ENCODE assay signal across 25 cellular contexts in the genomic region with DNA sequence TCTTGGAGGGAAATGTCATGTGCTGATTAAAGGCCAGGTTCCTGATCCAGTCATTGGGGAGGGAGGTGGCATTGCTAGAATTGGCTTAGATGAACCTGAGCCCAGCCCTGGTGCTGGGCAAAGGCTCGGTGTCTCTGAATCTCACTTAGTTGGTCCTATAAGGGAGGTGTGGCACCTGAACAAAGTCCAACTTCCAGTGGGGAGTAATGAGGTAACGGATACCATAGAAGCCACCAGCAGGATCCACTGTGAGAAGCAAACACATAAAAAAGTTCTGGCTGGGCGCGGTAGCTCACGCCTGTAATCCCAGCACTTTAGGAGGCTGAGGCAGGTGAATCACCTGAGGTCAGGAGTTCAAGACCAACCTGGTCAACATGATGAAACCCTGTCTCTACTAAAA.
"Had no signal": no experiment of that assay in that cellular context is flagged by ENCODE, and none has a peak within 500 bp of the region (broad histone marks: within the 10 kb centered on the region; RNA-seq: fewer than 3 reads in every experiment).

No MANE protein-coding gene starts in this region.

- H3K4me3 ChIP-seq: esophagus squamous epithelium, heart right ventricle, right atrium auricular region, suprapubic skin, tibial artery had no signal

- H3K9me3 Mint-ChIP-seq: activated CD8-positive, alpha-beta T cell treated with anti-CD3 and anti-CD28 coated beads for 36 hours; activated naive CD4-positive, alpha-beta T cell treated with anti-CD3 and anti-CD28 coated beads, Interleukin-2, amount 50 U/mL, for 24 hours; activated naive CD8-positive, alpha-beta T cell treated with anti-CD3 and anti-CD28 coated beads, Interleukin-2, amount 50 U/mL, for 24 hours; activated T-helper 2 cell treated with anti-CD3 and anti-CD28 coated beads, Interferon-gamma antibody, Interleukin-2, Interleukin-4, amounts not matched to agents 10 μg/mL and 5 μg/mL and 100 μg/mL, durations not matched to agents 14 hours and 24 hours and 36 hours; dendritic cell treated with granulocyte-macrophage colony-stimulating factor and Interleukin-4, amounts not matched to agents 40 ng/mL and 50 ng/mL, for 4 days; endodermal cell; naive thymus-derived CD4-positive, alpha-beta T cell; neural crest cell had no signal

- ATAC-seq: activated CD8-positive, alpha-beta T cell treated with anti-CD3 and anti-CD28 coated beads for 36 hours; activated naive CD8-positive, alpha-beta T cell treated with anti-CD3 and anti-CD28 coated beads, Interleukin-2, amount 50 U/mL, for 24 hours; heart right ventricle; left ventricle myocardium superior; naive thymus-derived CD4-positive, alpha-beta T cell had no signal

- DNase-seq: activated CD4-positive, alpha-beta T cell treated with anti-CD3 and anti-CD28 coated beads, Interleukin-2, amount 50 U/mL, for 1 hour; activated CD8-positive, alpha-beta T cell treated with anti-CD3 and anti-CD28 coated beads for 36 hours; activated naive CD8-positive, alpha-beta T cell treated with anti-CD3 and anti-CD28 coated beads, Interleukin-2, amount 50 U/mL, for 24 hours; amygdala; caudate nucleus; endodermal cell; esophagus squamous epithelium; foreskin melanocyte; heart right ventricle; left ventricle myocardium superior; mammary epithelial cell; naive thymus-derived CD4-positive, alpha-beta T cell; nucleus accumbens; stimulated activated CD4-positive, alpha-beta T cell treated with anti-CD3 and anti-CD28 coated beads, Interleukin-15, amount 100 ng/mL, for 24 hours; stimulated activated CD4-positive, alpha-beta T cell treated with anti-CD3 and anti-CD28 coated beads, Interleukin-2, amount 100 ng/mL, for 24 hours; stimulated activated naive CD4-positive, alpha-beta T cell; T-helper 2 cell had no signal

- H3K9ac ChIP-seq: parathyroid adenoma had no signal

- H3K27me3 Mint-ChIP-seq: activated CD8-positive, alpha-beta T cell treated with anti-CD3 and anti-CD28 coated beads for 36 hours; activated naive CD4-positive, alpha-beta T cell treated with anti-CD3 and anti-CD28 coated beads, Interleukin-2, amount 50 U/mL, for 24 hours had no signal

- H2AFZ ChIP-seq: parathyroid adenoma had no signal

- H3K4me3 Mint-ChIP-seq: activated CD8-positive, alpha-beta T cell treated with anti-CD3 and anti-CD28 coated beads for 36 hours; activated naive CD4-positive, alpha-beta T cell treated with anti-CD3 and anti-CD28 coated beads, Interleukin-2, amount 50 U/mL, for 24 hours; activated naive CD8-positive, alpha-beta T cell treated with anti-CD3 and anti-CD28 coated beads, Interleukin-2, amount 50 U/mL, for 24 hours; dendritic cell treated with granulocyte-macrophage colony-stimulating factor and Interleukin-4, amounts not matched to agents 40 ng/mL and 50 ng/mL, for 4 days; endodermal cell; naive thymus-derived CD4-positive, alpha-beta T cell; neural crest cell had no signal

- H3K79me2 ChIP-seq: parathyroid adenoma had no signal

- H3K4me1 ChIP-seq: parathyroid adenoma, suprapubic skin had no signal

- H3K36me3 ChIP-seq: esophagus squamous epithelium, heart right ventricle, right atrium auricular region, suprapubic skin, tibial artery had no signal

- H3K27me3 ChIP-seq: esophagus squamous epithelium, heart right ventricle, right atrium auricular region, suprapubic skin, tibial artery had no signal

- H3K27ac Mint-ChIP-seq: activated CD8-positive, alpha-beta T cell treated with anti-CD3 and anti-CD28 coated beads for 36 hours; activated naive CD4-positive, alpha-beta T cell treated with anti-CD3 and anti-CD28 coated beads, Interleukin-2, amount 50 U/mL, for 24 hours; activated naive CD8-positive, alpha-beta T cell treated with anti-CD3 and anti-CD28 coated beads, Interleukin-2, amount 50 U/mL, for 24 hours; activated T-helper 2 cell treated with anti-CD3 and anti-CD28 coated beads, Interferon-gamma antibody, Interleukin-2, Interleukin-4, amounts not matched to agents 10 μg/mL and 5 μg/mL and 100 μg/mL, durations not matched to agents 14 hours and 24 hours and 36 hours; dendritic cell treated with granulocyte-macrophage colony-stimulating factor and Interleukin-4, amounts not matched to agents 40 ng/mL and 50 ng/mL, for 4 days; endodermal cell; naive thymus-derived CD4-positive, alpha-beta T cell had no signal

- H3K27ac ChIP-seq: esophagus squamous epithelium, heart right ventricle, parathyroid adenoma, right atrium auricular region, suprapubic skin, tibial artery had no signal

- H3K4me1 Mint-ChIP-seq: endodermal cell, neural crest cell had no signal

- H3K9me3 ChIP-seq: esophagus squamous epithelium, heart right ventricle, right atrium auricular region, suprapubic skin, tibial artery had no signal
